8 cellular contexts compared by ENCODE assay signal in the genomic region with DNA sequence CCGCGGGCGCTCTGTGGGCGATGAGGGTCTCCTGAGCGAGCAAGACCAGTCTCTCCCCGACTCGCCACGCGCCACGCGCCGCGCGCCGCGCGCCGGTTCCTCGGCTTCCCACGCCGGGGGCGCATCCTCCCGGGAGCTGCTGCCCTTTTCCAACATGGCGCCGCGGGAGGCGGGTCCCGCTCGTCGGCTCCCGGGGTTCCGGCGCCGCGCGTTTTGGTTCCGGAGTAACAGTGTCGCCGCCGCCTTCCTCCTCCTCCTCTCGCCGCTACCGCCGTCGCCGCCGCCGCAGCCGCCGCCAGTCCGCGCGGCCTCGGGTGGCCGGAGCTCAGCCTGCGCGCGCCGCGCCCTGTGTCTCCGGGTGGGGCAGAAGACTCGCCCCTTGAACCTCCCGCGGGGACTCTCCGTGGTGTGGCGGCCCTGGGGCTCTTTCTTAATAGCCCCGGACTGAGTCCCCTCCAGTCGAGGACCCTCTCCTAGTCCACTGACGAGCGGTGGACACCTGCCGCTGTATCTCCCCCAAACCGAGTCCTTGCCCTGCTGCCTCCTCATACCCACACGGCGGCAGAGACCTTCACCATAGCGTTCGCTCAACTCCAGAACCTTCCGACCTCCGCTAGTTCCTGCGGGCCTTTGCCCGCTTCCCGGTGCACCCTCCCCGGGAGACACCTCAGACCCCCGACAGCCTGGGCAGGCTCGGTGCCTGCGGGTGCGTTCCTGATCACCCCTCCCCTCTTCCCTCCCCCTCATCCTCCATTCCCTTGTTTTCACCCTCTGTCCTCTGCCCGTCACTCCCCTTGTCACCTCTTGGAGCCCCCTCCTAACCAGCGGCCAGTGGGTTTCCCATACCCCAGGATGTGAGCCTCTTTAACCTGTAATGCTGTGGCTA. TPM values are rescaled to one million over a fixed set of nuclear protein-coding genes. Genes with fewer than 3 reads are reported as not detected.
DNase-seq lines count a peak whose midpoint lies in the region; ATAC-seq and TF ChIP-seq lines count a peak whose summit lies in the region.

Gene MAP2K5, plus strand, starts transcription at position 242 of the 886 bp plus-strand sequence. Its CDS starts 633 bp downstream, at position 875.

- CTCF ChIA-PET in activated CD8-positive, alpha-beta memory T cell treated with anti-CD3 and anti-CD28 coated beads for 36 hours (lab: Charles Lee), result interaction anchor here (1.1 to 1.3 kb wide), 3 partner anchors 10 to 22 kb away, joined by 3 to 5 read pairs (median 3); partner anchors contain the start of gene C15orf61

- POLR2A ChIA-PET in activated CD8-positive, alpha-beta memory T cell treated with anti-CD3 and anti-CD28 coated beads for 36 hours (lab: Charles Lee), result interaction anchor here (0.6 to 1.4 kb wide), 5 partner anchors 13 to 517 kb away, joined by 3 to 5 read pairs (median 4); no protein-coding TSS in a partner anchor

- peaks cover 32% of the 10 kb centered on the region for H3K36me3 Mint-ChIP-seq in effector memory CD8-positive, alpha-beta T cell (ENCODE audit: insufficient read depth)

- in situ Hi-C loops in GM13976 (cut with MboI; ENCODE audit: low sequenced_read_pairs, unreplicated experiment), result no loop called here

- H3K4me1 Mint-ChIP-seq in effector memory CD8-positive, alpha-beta T cell (ENCODE audit: low read depth in 2 of 2), result peaks cover 31 to 36% of the 10 kb centered on the region in 2 donors

- DNase-seq in GM13976 (ENCODE audit: low spot score) (peak; percentile 89), NOMO-1 (lab: John Stamatoyannopoulos, UW; ENCODE audit: unreplicated experiment in 2 of 2) (peak; percentile 68 to 70), mesenteric fat pad (ENCODE audit: low spot score) (peak; percentile 96), NCI-H1048 (lab: John Stamatoyannopoulos, UW) (no peak)
- peak; percentile 62 to 76 (median 72) for DNase-seq in effector memory CD8-positive, alpha-beta T cell
- peak; percentile 72 for DNase-seq in stimulated activated CD8-positive, alpha-beta memory T cell treated with anti-CD3 and anti-CD28 coated beads, Interleukin-12 subunit alpha, Interleukin-12 subunit beta, amount 100 ng/mL, for 4 hours (ENCODE audit: low read depth)

- H3K4me3 Mint-ChIP-seq in effector memory CD8-positive, alpha-beta T cell, result peak within 1 kb of the TSS; percentile 95 to 99

- TF ChIP-seq CTCF in GM13976 (IDR thresholded peaks at IDR 0.05; ENCODE audit: borderline replicate concordance, control extremely low read depth, extremely low read depth, insufficient read depth, missing control alignments), result no peak

- no peaks in the 10 kb centered on the region for H3K27me3 Mint-ChIP-seq in effector memory CD8-positive, alpha-beta T cell

- peak; percentile 56 for ATAC-seq in HG03354 (IDR thresholded peaks at IDR 0.05; ENCODE audit: poor library complexity, severe bottlenecking, unreplicated experiment)
- ATAC-seq in effector memory CD8-positive, alpha-beta T cell (replicated peaks), result peak; percentile 69

- peak within 1 kb of the TSS; percentile 99 to 100 for H3K27ac Mint-ChIP-seq in effector memory CD8-positive, alpha-beta T cell

- no peaks in the 10 kb centered on the region for H3K9me3 Mint-ChIP-seq in effector memory CD8-positive, alpha-beta T cell

RNA-seq across cellular contexts. Expression of gene MAP2K5, which starts in this region (rescaled TPM):
- 10 to 100 TPM; 19.1 to 20.8 TPM for total RNA-seq in activated CD8-positive, alpha-beta memory T cell treated with anti-CD3 and anti-CD28 coated beads for 36 hours
- total RNA-seq in mesenteric fat pad, result 14.9 TPM
